Comparison of ENCODE assay signal across 13 cellular contexts in the genomic region with DNA sequence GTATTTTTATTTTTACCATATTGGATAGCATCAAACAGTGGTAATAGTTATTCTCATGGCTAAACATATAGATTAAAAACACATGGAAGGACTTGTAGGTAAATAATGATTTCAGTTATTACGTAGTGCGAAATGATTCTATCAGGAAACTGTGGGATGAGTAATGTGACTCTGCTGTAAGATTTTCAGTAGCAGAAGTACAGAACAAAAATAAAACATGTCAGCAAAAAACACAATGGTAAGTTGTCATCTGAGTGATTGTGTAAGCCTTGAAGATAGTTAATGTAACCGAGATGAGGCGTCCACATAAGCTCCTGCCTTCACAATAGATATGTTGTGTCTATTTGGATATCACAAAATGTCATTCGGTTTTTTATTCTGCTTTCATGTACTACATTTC.
DNase-seq lines count a peak whose midpoint lies in the region; ATAC-seq lines count a peak whose summit lies in the region.
"Had no signal": no experiment of that assay in that cellular context is flagged by ENCODE, and none has a peak within 500 bp of the region (broad histone marks: within the 10 kb centered on the region; RNA-seq: fewer than 3 reads in every experiment).

No MANE protein-coding gene starts in this region.

- no peak for DNase-seq in activated naive CD4-positive, alpha-beta T cell treated with anti-CD3 and anti-CD28 coated beads, Interleukin-2, amount 50 U/mL, for 16 hours
- no peak for DNase-seq in activated T-helper 1 cell treated with anti-CD3 and anti-CD28 coated beads, Interleukin-12 subunit alpha, Interleukin-12 subunit beta, Interleukin-2, Interleukin-4 antibody, amounts not matched to agents 30 ng/mL and 10 ng/mL and 1 ng/mL, durations not matched to agents 14 hours and 24 hours and 36 hours (ENCODE audit: low spot score)
- peak; percentile 14 for DNase-seq in fibroblast of gingiva (ENCODE audit: low read depth)
- DNase-seq in stromal cell of bone marrow (ENCODE audit: low read depth), result peak; percentile 57
- DNase-seq in NCI-H1048 (lab: John Stamatoyannopoulos, UW), result no peak
- DNase-seq in T1000 (lab: John Stamatoyannopoulos, UW), result no peak
- DNase-seq: HFFc6, NCI-H2029 treated with DMSO at 0.1 percent for 48 hours, PC-3 had no signal

- ATAC-seq in HG02973 (IDR thresholded peaks at IDR 0.05; ENCODE audit: unreplicated experiment), result no peak
- ATAC-seq: PC-3 had no signal

- peak overlapping the region; percentile 1 for H3K4me3 Mint-ChIP-seq in activated naive CD4-positive, alpha-beta T cell treated with anti-CD3 and anti-CD28 coated beads, Interleukin-2, amount 50 U/mL, for 24 hours
- H3K4me3 Mint-ChIP-seq in activated T-helper 1 cell treated with anti-CD3 and anti-CD28 coated beads, Interleukin-12 subunit alpha, Interleukin-12 subunit beta, Interleukin-2, Interleukin-4 antibody, amounts not matched to agents 30 ng/mL and 10 ng/mL and 1 ng/mL, durations not matched to agents 14 hours and 24 hours and 36 hours, result peak overlapping the region; percentile 58
- H3K4me3 Mint-ChIP-seq: B cell, brain, HFFc6 had no signal

- no peaks in the 10 kb centered on the region for H3K27me3 Mint-ChIP-seq in activated naive CD4-positive, alpha-beta T cell treated with anti-CD3 and anti-CD28 coated beads, Interleukin-2, amount 50 U/mL, for 24 hours
- H3K27me3 Mint-ChIP-seq in activated T-helper 1 cell treated with anti-CD3 and anti-CD28 coated beads, Interleukin-12 subunit alpha, Interleukin-12 subunit beta, Interleukin-2, Interleukin-4 antibody, amounts not matched to agents 30 ng/mL and 10 ng/mL and 1 ng/mL, durations not matched to agents 14 hours and 24 hours and 36 hours (ENCODE audit: insufficient read depth), result no peaks in the 10 kb centered on the region
- H3K27me3 Mint-ChIP-seq: B cell, brain had no signal

- H3K9me3 Mint-ChIP-seq in activated naive CD4-positive, alpha-beta T cell treated with anti-CD3 and anti-CD28 coated beads, Interleukin-2, amount 50 U/mL, for 24 hours, result no peaks in the 10 kb centered on the region
- no peaks in the 10 kb centered on the region for H3K9me3 Mint-ChIP-seq in activated T-helper 1 cell treated with anti-CD3 and anti-CD28 coated beads, Interleukin-12 subunit alpha, Interleukin-12 subunit beta, Interleukin-2, Interleukin-4 antibody, amounts not matched to agents 30 ng/mL and 10 ng/mL and 1 ng/mL, durations not matched to agents 14 hours and 24 hours and 36 hours
- H3K9me3 Mint-ChIP-seq: brain, HFFc6 had no signal

- peak overlapping the region; percentile 31 for H3K27ac Mint-ChIP-seq in activated naive CD4-positive, alpha-beta T cell treated with anti-CD3 and anti-CD28 coated beads, Interleukin-2, amount 50 U/mL, for 24 hours
- H3K27ac Mint-ChIP-seq in activated T-helper 1 cell treated with anti-CD3 and anti-CD28 coated beads, Interleukin-12 subunit alpha, Interleukin-12 subunit beta, Interleukin-2, Interleukin-4 antibody, amounts not matched to agents 30 ng/mL and 10 ng/mL and 1 ng/mL, durations not matched to agents 14 hours and 24 hours and 36 hours, result peak overlapping the region; percentile 88
- H3K27ac Mint-ChIP-seq: B cell, brain, HFFc6 had no signal

- peaks cover 4% of the 10 kb centered on the region for H3K36me3 Mint-ChIP-seq in activated naive CD4-positive, alpha-beta T cell treated with anti-CD3 and anti-CD28 coated beads, Interleukin-2, amount 50 U/mL, for 24 hours
- H3K36me3 Mint-ChIP-seq in activated T-helper 1 cell treated with anti-CD3 and anti-CD28 coated beads, Interleukin-12 subunit alpha, Interleukin-12 subunit beta, Interleukin-2, Interleukin-4 antibody, amounts not matched to agents 30 ng/mL and 10 ng/mL and 1 ng/mL, durations not matched to agents 14 hours and 24 hours and 36 hours (ENCODE audit: low read depth), result peaks cover 13% of the 10 kb centered on the region

- peaks cover 29% of the 10 kb centered on the region for H3K4me1 Mint-ChIP-seq in activated naive CD4-positive, alpha-beta T cell treated with anti-CD3 and anti-CD28 coated beads, Interleukin-2, amount 50 U/mL, for 24 hours
- H3K4me1 Mint-ChIP-seq in activated T-helper 1 cell treated with anti-CD3 and anti-CD28 coated beads, Interleukin-12 subunit alpha, Interleukin-12 subunit beta, Interleukin-2, Interleukin-4 antibody, amounts not matched to agents 30 ng/mL and 10 ng/mL and 1 ng/mL, durations not matched to agents 14 hours and 24 hours and 36 hours (ENCODE audit: low read depth), result peaks cover 60% of the 10 kb centered on the region
- H3K4me1 Mint-ChIP-seq: brain had no signal

- intact Hi-C loops in activated T-helper 1 cell treated with anti-CD3 and anti-CD28 coated beads, Interleukin-12 subunit alpha, Interleukin-12 subunit beta, Interleukin-2, Interleukin-4 antibody, amounts not matched to agents 30 ng/mL and 10 ng/mL and 1 ng/mL, durations not matched to agents 14 hours and 24 hours and 36 hours (cut with micrococcal nuclease), result loop anchor here (1.0 kb wide), 2 partner anchors 14 to 19 kb away; no protein-coding TSS in a partner anchor

Comparison
In these comparisons a context has a peak if more than half of its experiments do, and no peak if none do; other contexts are left out.
1. DNase-seq: peak in fibroblast of gingiva (single experiment) and stromal cell of bone marrow (single experiment); none in activated naive CD4-positive, alpha-beta T cell treated with anti-CD3 and anti-CD28 coated beads, Interleukin-2, amount 50 U/mL, for 16 hours (single experiment), activated T-helper 1 cell treated with anti-CD3 and anti-CD28 coated beads, Interleukin-12 subunit alpha, Interleukin-12 subunit beta, Interleukin-2, Interleukin-4 antibody, amounts not matched to agents 30 ng/mL and 10 ng/mL and 1 ng/mL, durations not matched to agents 14 hours and 24 hours and 36 hours (single experiment), NCI-H1048 (single experiment) and T1000 (single experiment).